Comparison of ENCODE assay signal across 7 cellular contexts in genomic region chr9:124940521-124940893, GRCh38. TPM values are rescaled to one million over a fixed set of nuclear protein-coding genes. Genes with fewer than 3 reads are reported as not detected.
DNase-seq lines count a peak whose midpoint lies in the region; ATAC-seq and TF ChIP-seq lines count a peak whose summit lies in the region.

No MANE protein-coding gene starts in this region.

- H3K36me3 ChIP-seq in iPS DF 6.9 (ENCODE audit: control insufficient read depth, insufficient read depth, low read length): no peaks in the 10 kb centered on the region

- H3K9me3 Mint-ChIP-seq in activated T-helper 1 cell treated with anti-CD3 and anti-CD28 coated beads, Interleukin-12 subunit alpha, Interleukin-12 subunit beta, Interleukin-2, Interleukin-4 antibody, amounts not matched to agents 30 ng/mL and 10 ng/mL and 1 ng/mL, durations not matched to agents 14 hours and 24 hours and 36 hours: no peaks in the 10 kb centered on the region

- H3K4me3 ChIP-seq in HL-60 (replicated peaks; ENCODE audit: insufficient read depth, low read length) (peak overlapping the region; percentile 94), iPS DF 6.9 (ENCODE audit: low read length) (peak overlapping the region; percentile 80; the same call in 1 of the 2 replicates)

- DNase-seq in GM13977 (ENCODE audit: low spot score): peak; percentile 56
- DNase-seq in HL-60 (ENCODE audit: low read depth in 1 of 2, low spot score in 1 of 2): no peak
- no peak for DNase-seq in activated T-helper 1 cell treated with anti-CD3 and anti-CD28 coated beads, Interleukin-12 subunit alpha, Interleukin-12 subunit beta, Interleukin-2, Interleukin-4 antibody, amounts not matched to agents 30 ng/mL and 10 ng/mL and 1 ng/mL, durations not matched to agents 14 hours and 24 hours and 36 hours (ENCODE audit: low spot score)
- DNase-seq in iPS DF 6.9 (ENCODE audit: low read depth, low spot score): no peak
- peak; percentile 1 for DNase-seq in stimulated activated CD8-positive, alpha-beta memory T cell treated with anti-CD3 and anti-CD28 coated beads, Interleukin-15, amount 100 ng/mL, for 1 hour (ENCODE audit: low read depth)
- DNase-seq in dedifferentiated amniotic fluid mesenchymal stem cell (ENCODE audit: extremely low spot score): no peak

- peaks cover 29% of the 10 kb centered on the region for H3K4me1 Mint-ChIP-seq in activated T-helper 1 cell treated with anti-CD3 and anti-CD28 coated beads, Interleukin-12 subunit alpha, Interleukin-12 subunit beta, Interleukin-2, Interleukin-4 antibody, amounts not matched to agents 30 ng/mL and 10 ng/mL and 1 ng/mL, durations not matched to agents 14 hours and 24 hours and 36 hours (ENCODE audit: low read depth)

- TF ChIP-seq CTCF in GM13977 (IDR thresholded peaks at IDR 0.05; ENCODE audit: extremely low read depth, insufficient read depth, missing control alignments) (no peak), HL-60 (IDR thresholded peaks at IDR 0.05; ENCODE audit: insufficient read depth, low read length) (no peak)

- H3K4me1 ChIP-seq in iPS DF 6.9 (ENCODE audit: control insufficient read depth, insufficient read depth, low read length): peaks cover 1% of the 10 kb centered on the region; the same call in 1 of the 2 replicates

- peak overlapping the region; percentile 94 for H3K4me3 Mint-ChIP-seq in activated T-helper 1 cell treated with anti-CD3 and anti-CD28 coated beads, Interleukin-12 subunit alpha, Interleukin-12 subunit beta, Interleukin-2, Interleukin-4 antibody, amounts not matched to agents 30 ng/mL and 10 ng/mL and 1 ng/mL, durations not matched to agents 14 hours and 24 hours and 36 hours

- H3K27me3 Mint-ChIP-seq in activated T-helper 1 cell treated with anti-CD3 and anti-CD28 coated beads, Interleukin-12 subunit alpha, Interleukin-12 subunit beta, Interleukin-2, Interleukin-4 antibody, amounts not matched to agents 30 ng/mL and 10 ng/mL and 1 ng/mL, durations not matched to agents 14 hours and 24 hours and 36 hours (ENCODE audit: insufficient read depth): no peaks in the 10 kb centered on the region

- H3K27me3 ChIP-seq in HL-60 (ENCODE audit: insufficient read depth, poor library complexity, severe bottlenecking): no peaks in the 10 kb centered on the region
- no peaks in the 10 kb centered on the region for H3K27me3 ChIP-seq in iPS DF 6.9 (ENCODE audit: control insufficient read depth, insufficient read depth, low read length)

- no peaks in the 10 kb centered on the region for H3K9me3 ChIP-seq in iPS DF 6.9 (ENCODE audit: control insufficient read depth, insufficient read depth, low read length)

- no CpG with 5 or more reads among the region's 17 CpGs for whole genome bisulfite sequencing in iPS DF 6.9 (ENCODE audit: insufficient coverage, insufficient read length)

- H3K27ac ChIP-seq in HL-60 (replicated peaks) (peak overlapping the region; percentile 90), iPS DF 6.9 (ENCODE audit: low read length) (no peak overlapping the region)

- in situ Hi-C loops in GM13977 (cut with MboI; ENCODE audit: low pct_unique_long_range_greater_than_20kb, low sequenced_read_pairs, unreplicated experiment): no loop called here

- peak; percentile 19 for ATAC-seq in GM21381 (IDR thresholded peaks at IDR 0.05; ENCODE audit: unreplicated experiment)

- intact Hi-C loops in activated T-helper 1 cell treated with anti-CD3 and anti-CD28 coated beads, Interleukin-12 subunit alpha, Interleukin-12 subunit beta, Interleukin-2, Interleukin-4 antibody, amounts not matched to agents 30 ng/mL and 10 ng/mL and 1 ng/mL, durations not matched to agents 14 hours and 24 hours and 36 hours (cut with micrococcal nuclease): loop anchor here (2.0 to 5.0 kb wide), 2 partner anchors 187 to 300 kb away; partner anchors contain the start of gene HSPA5

- peak overlapping the region; percentile 99 for H3K27ac Mint-ChIP-seq in activated T-helper 1 cell treated with anti-CD3 and anti-CD28 coated beads, Interleukin-12 subunit alpha, Interleukin-12 subunit beta, Interleukin-2, Interleukin-4 antibody, amounts not matched to agents 30 ng/mL and 10 ng/mL and 1 ng/mL, durations not matched to agents 14 hours and 24 hours and 36 hours

- peaks cover 11% of the 10 kb centered on the region for H3K36me3 Mint-ChIP-seq in activated T-helper 1 cell treated with anti-CD3 and anti-CD28 coated beads, Interleukin-12 subunit alpha, Interleukin-12 subunit beta, Interleukin-2, Interleukin-4 antibody, amounts not matched to agents 30 ng/mL and 10 ng/mL and 1 ng/mL, durations not matched to agents 14 hours and 24 hours and 36 hours (ENCODE audit: low read depth)

RNA-seq across cellular contexts. Expression of gene GOLGA1, which starts 0.4 kb away (rescaled TPM):
- total RNA-seq in activated T-helper 1 cell treated with anti-CD3 and anti-CD28 coated beads, Interleukin-12 subunit alpha, Interleukin-12 subunit beta, Interleukin-2, Interleukin-4 antibody, amounts not matched to agents 30 ng/mL and 10 ng/mL and 1 ng/mL, durations not matched to agents 14 hours and 24 hours and 36 hours: 16.6 TPM in 2 replicates

Comparison
In these comparisons a context has a peak if more than half of its experiments do, and no peak if none do; other contexts are left out.
1. DNase-seq: peak in GM13977 (single experiment) and stimulated activated CD8-positive, alpha-beta memory T cell treated with anti-CD3 and anti-CD28 coated beads, Interleukin-15, amount 100 ng/mL, for 1 hour (single experiment); none in HL-60 (0 of 2), activated T-helper 1 cell treated with anti-CD3 and anti-CD28 coated beads, Interleukin-12 subunit alpha, Interleukin-12 subunit beta, Interleukin-2, Interleukin-4 antibody, amounts not matched to agents 30 ng/mL and 10 ng/mL and 1 ng/mL, durations not matched to agents 14 hours and 24 hours and 36 hours (single experiment), iPS DF 6.9 (single experiment) and dedifferentiated amniotic fluid mesenchymal stem cell (single experiment).